In the genomic region with DNA sequence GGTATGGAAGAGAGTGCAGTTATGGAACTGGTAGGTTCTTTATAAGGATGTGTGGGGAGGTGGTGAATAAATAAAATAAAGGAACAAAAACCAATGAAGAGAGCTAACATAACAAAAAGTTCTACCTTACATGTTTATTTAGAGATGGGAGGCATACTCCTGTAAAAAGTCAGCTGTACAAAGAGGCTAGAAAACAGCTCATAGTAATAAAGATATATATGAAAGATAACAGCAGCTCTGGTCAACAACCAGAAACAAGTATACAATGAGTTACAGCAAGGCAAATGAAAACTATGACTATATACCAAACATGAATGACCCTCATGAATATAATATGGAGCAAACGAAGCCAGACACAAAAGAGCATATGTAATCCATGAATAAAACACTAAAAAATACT, we compare ENCODE assay signal across 31 cellular contexts.
"Had no signal": no experiment of that assay in that cellular context is flagged by ENCODE, and none has a peak within 500 bp of the region (broad histone marks: within the 10 kb centered on the region; RNA-seq: fewer than 3 reads in every experiment).

No MANE protein-coding gene starts in this region.

- H3K27ac Mint-ChIP-seq: effector memory CD8-positive, alpha-beta T cell; immature natural killer cell; memory B cell; naive B cell; natural killer cell treated with Interleukin-12 subunit alpha and Interleukin-12 subunit beta and Interleukin-15 and Interleukin-18, amount 100 ng/mL, for 72 hours; progenitor cell of endocrine pancreas; stimulated activated effector memory CD8-positive, alpha-beta T cell treated with anti-CD3 and anti-CD28 coated beads, Interleukin-12 subunit alpha, Interleukin-12 subunit beta, amount 100 ng/mL, for 72 hours had no signal

- H3K9me3 ChIP-seq: esophagus squamous epithelium, heart right ventricle, sigmoid colon, stomach, thoracic aorta, tibial nerve, upper lobe of left lung, uterus had no signal

- DNase-seq: dermis blood vessel endothelial cell; effector memory CD8-positive, alpha-beta T cell; erythroblast; esophagus squamous epithelium; foreskin melanocyte; glutamatergic neuron; heart right ventricle; immature natural killer cell; islet precursor cell; kidney glomerular epithelial cell; naive B cell; right cardiac atrium; sigmoid colon; stimulated activated CD4-positive, alpha-beta T cell treated with anti-CD3 and anti-CD28 coated beads, Interleukin-2, amount 100 ng/mL, for 24 hours; stimulated activated CD4-positive, alpha-beta T cell treated with anti-CD3 and anti-CD28 coated beads, Interleukin-4, amount 100 ng/mL, for 24 hours; stimulated activated naive CD4-positive, alpha-beta T cell treated with Interleukin-2 at 50 U/mL for 16 hours; stomach; upper lobe of left lung; uterus had no signal

- H3K27me3 Mint-ChIP-seq: effector memory CD8-positive, alpha-beta T cell; naive B cell; natural killer cell treated with Interleukin-12 subunit alpha and Interleukin-12 subunit beta and Interleukin-15 and Interleukin-18, amount 100 ng/mL, for 72 hours; progenitor cell of endocrine pancreas had no signal

- H3K36me3 ChIP-seq: esophagus squamous epithelium, heart right ventricle, thoracic aorta, tibial nerve, upper lobe of left lung, uterus had no signal

- H3K27ac ChIP-seq: coronary artery, heart right ventricle, parathyroid adenoma, stomach, thoracic aorta, tibial nerve, upper lobe of left lung, uterus had no signal

- H3K4me3 ChIP-seq: coronary artery, esophagus squamous epithelium, heart right ventricle, lung, sigmoid colon, stomach, thoracic aorta, tibial nerve, upper lobe of left lung, uterus had no signal

- H3K9ac ChIP-seq: parathyroid adenoma had no signal

- FAIRE-seq: endometrium had no signal

- H3K4me3 Mint-ChIP-seq: effector memory CD8-positive, alpha-beta T cell; immature natural killer cell; memory B cell; naive B cell; natural killer cell treated with Interleukin-12 subunit alpha and Interleukin-12 subunit beta and Interleukin-15 and Interleukin-18, amount 100 ng/mL, for 72 hours; neural crest cell; stimulated activated effector memory CD8-positive, alpha-beta T cell treated with anti-CD3 and anti-CD28 coated beads, Interleukin-12 subunit alpha, Interleukin-12 subunit beta, amount 100 ng/mL, for 72 hours had no signal

- H3K4me1 ChIP-seq: tibial nerve, upper lobe of left lung, uterus had no signal

- H3K36me3 Mint-ChIP-seq: immature natural killer cell; memory B cell; naive B cell; natural killer cell treated with Interleukin-12 subunit alpha and Interleukin-12 subunit beta and Interleukin-15 and Interleukin-18, amount 100 ng/mL, for 72 hours; stimulated activated effector memory CD8-positive, alpha-beta T cell treated with anti-CD3 and anti-CD28 coated beads, Interleukin-12 subunit alpha, Interleukin-12 subunit beta, amount 100 ng/mL, for 72 hours had no signal

- H3K27me3 ChIP-seq: esophagus squamous epithelium, heart right ventricle, sigmoid colon, stomach, tibial nerve, upper lobe of left lung, uterus had no signal

- H3K4me1 Mint-ChIP-seq: immature natural killer cell; stimulated activated effector memory CD8-positive, alpha-beta T cell treated with anti-CD3 and anti-CD28 coated beads, Interleukin-12 subunit alpha, Interleukin-12 subunit beta, amount 100 ng/mL, for 72 hours had no signal

- ATAC-seq: effector memory CD8-positive, alpha-beta T cell; heart right ventricle; left lobe of liver; natural killer cell treated with Interleukin-12 subunit alpha and Interleukin-12 subunit beta and Interleukin-15 and Interleukin-18, amount 100 ng/mL, for 72 hours; right cardiac atrium; stimulated activated effector memory CD8-positive, alpha-beta T cell treated with anti-CD3 and anti-CD28 coated beads, Interleukin-12 subunit alpha, Interleukin-12 subunit beta, amount 100 ng/mL, for 72 hours had no signal

- H3K79me2 ChIP-seq: parathyroid adenoma had no signal

- H2AFZ ChIP-seq: parathyroid adenoma had no signal
